13 cellular contexts compared by ENCODE assay signal in the genomic region with DNA sequence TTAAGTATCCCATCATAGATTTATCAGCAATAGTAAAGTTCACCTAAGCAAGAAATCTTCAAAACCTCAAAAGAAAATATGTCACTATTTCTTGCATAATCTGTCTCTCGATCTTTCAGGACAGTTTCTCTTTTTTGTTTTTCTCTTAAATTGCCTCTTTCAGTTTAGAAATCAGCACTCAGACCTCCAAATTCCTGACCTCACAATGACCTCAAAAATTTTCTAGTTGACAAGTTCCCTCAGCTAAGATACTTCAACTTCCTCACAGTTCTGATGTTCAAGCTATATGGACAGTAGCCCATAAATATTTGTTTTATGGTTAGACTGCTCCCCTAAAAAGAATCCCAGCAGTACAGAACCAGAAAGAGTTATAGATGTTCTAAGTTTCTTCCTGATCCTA. TPM values are rescaled to one million over a fixed set of nuclear protein-coding genes. Genes with fewer than 3 reads are reported as not detected.
DNase-seq lines count a peak whose midpoint lies in the region; ATAC-seq and TF ChIP-seq lines count a peak whose summit lies in the region.
"Had no signal": no experiment of that assay in that cellular context is flagged by ENCODE, and none has a peak within 500 bp of the region (broad histone marks: within the 10 kb centered on the region; RNA-seq: fewer than 3 reads in every experiment).

No MANE protein-coding gene starts in this region.

- peaks cover 0 to 2% of the 10 kb centered on the region in 2 donors for H3K36me3 Mint-ChIP-seq in activated T-cell treated with anti-CD3 and anti-CD28 coated beads, Interleukin-2, amount 50 U/mL, for 72 hours (ENCODE audit: insufficient read depth in 2 of 2)

- WGBS in mammary epithelial cell (ENCODE audit: low coverage, missing lambda C conversion rate), result 42% methylated on average over 1 of the region's 1 CpG
- 40 to 53% (median 51%) methylated on average over 1 of the region's 1 CpG for WGBS in ovary, 3 donors

- H2AFZ ChIP-seq in mammary epithelial cell (ENCODE audit: low read depth, low read length), result peak overlapping the region; percentile 42

- H3K27me3 ChIP-seq in mammary epithelial cell (ENCODE audit: insufficient read depth, low read length) (no peaks in the 10 kb centered on the region), ovary (no peaks in the 10 kb centered on the region)

- H3K36me3 ChIP-seq in mammary epithelial cell (ENCODE audit: insufficient read depth, low read length) (no peaks in the 10 kb centered on the region), ovary (no peaks in the 10 kb centered on the region)

- CTCF ChIA-PET in mammary epithelial cell (lab: Charles Lee; ENCODE audit: low non-redundant PET), result no interaction called here

- no peaks in the 10 kb centered on the region for H4K20me1 ChIP-seq in mammary epithelial cell (ENCODE audit: insufficient read depth, low read length)

- peak overlapping the region; percentile 26 for H3K4me2 ChIP-seq in mammary epithelial cell (ENCODE audit: insufficient read depth, low read depth, low read length)

- TF ChIP-seq POLR2A in ovary (IDR thresholded peaks at IDR 0.05), result no peak

- no peaks in the 10 kb centered on the region for H3K79me2 ChIP-seq in mammary epithelial cell (ENCODE audit: insufficient read depth, low read length)

- no TSS peak for BruUV-seq in mammary epithelial cell (replicated peaks; lab: Mats Ljungman, UMichigan)

- H3K4me1 Mint-ChIP-seq in activated T-cell treated with anti-CD3 and anti-CD28 coated beads, Interleukin-2, amount 50 U/mL, for 72 hours (ENCODE audit: low read depth), result no peaks in the 10 kb centered on the region

- no peak overlapping the region for H3K27ac Mint-ChIP-seq in activated T-cell treated with anti-CD3 and anti-CD28 coated beads, Interleukin-2, amount 50 U/mL, for 72 hours
- H3K27ac Mint-ChIP-seq: activated naive CD4-positive, alpha-beta T cell treated with anti-CD3 and anti-CD28 coated beads for 36 hours; naive thymus-derived CD4-positive, alpha-beta T cell had no signal

- no peak overlapping the region for H3K4me3 ChIP-seq in mammary epithelial cell (replicated peaks in 1 of 3; ENCODE audit: insufficient read depth in 1 of 3, low read depth in 2 of 3, low read length in 3 of 3)
- no peak overlapping the region for H3K4me3 ChIP-seq in ovary

- H3K4me3 Mint-ChIP-seq in activated T-cell treated with anti-CD3 and anti-CD28 coated beads, Interleukin-2, amount 50 U/mL, for 72 hours, result no peak overlapping the region
- H3K4me3 Mint-ChIP-seq: activated naive CD4-positive, alpha-beta T cell treated with anti-CD3 and anti-CD28 coated beads for 36 hours; naive thymus-derived CD4-positive, alpha-beta T cell had no signal

- H3K4me1 ChIP-seq in mammary epithelial cell (ENCODE audit: insufficient read depth, low read length), result peaks cover 3% of the 10 kb centered on the region
- H3K4me1 ChIP-seq in ovary (ENCODE audit: insufficient read depth), result no peaks in the 10 kb centered on the region

- H3K27ac ChIP-seq in mammary epithelial cell (ENCODE audit: insufficient read depth, low read depth, low read length), result no peak overlapping the region
- no peak overlapping the region for H3K27ac ChIP-seq in ovary

- dilution Hi-C loops in mammary epithelial cell (cut with HindIII; ENCODE audit: low sequenced_read_pairs), result no loop called here

- H3K9me3 ChIP-seq in mammary epithelial cell (replicated peaks; ENCODE audit: insufficient read depth, low read length), result no peaks in the 10 kb centered on the region
- H3K9me3 ChIP-seq in ovary, result no peaks in the 10 kb centered on the region

- no peaks in the 10 kb centered on the region for H3K27me3 Mint-ChIP-seq in activated T-cell treated with anti-CD3 and anti-CD28 coated beads, Interleukin-2, amount 50 U/mL, for 72 hours (ENCODE audit: low read depth)
- H3K27me3 Mint-ChIP-seq: naive thymus-derived CD4-positive, alpha-beta T cell had no signal

- TF ChIP-seq EP300 in ovary (IDR thresholded peaks at IDR 0.05), result no peak

- in situ Hi-C loops in KBM-7 (cut with MboI; ENCODE audit: low pct_unique_long_range_greater_than_20kb, low sequenced_read_pairs), result no loop called here
- in situ Hi-C loops in mammary epithelial cell (cut with MboI; ENCODE audit: low sequenced_read_pairs in 2 of 2), result no loop called here

- DNase-seq in EL (peak; percentile 37), KBM-7 (peak; percentile 42), mammary epithelial cell (no peak), ovary (no peak)
- DNase-seq in activated T-cell treated with anti-CD3 and anti-CD28 coated beads, Interleukin-2, amount 50 U/mL, for 72 hours, result no peak
- DNase-seq: activated CD4-positive, alpha-beta T cell treated with anti-CD3 and anti-CD28 coated beads for 4 hours; activated naive CD4-positive, alpha-beta T cell treated with anti-CD3 and anti-CD28 coated beads for 36 hours; naive thymus-derived CD4-positive, alpha-beta T cell; NCI-H2171 had no signal

- intact Hi-C loops in mammary epithelial cell (cut with micrococcal nuclease), result no loop called here
- intact Hi-C loops in ovary (cut with DNase I), result no loop called here

- no peaks in the 10 kb centered on the region for H3K9me3 Mint-ChIP-seq in activated T-cell treated with anti-CD3 and anti-CD28 coated beads, Interleukin-2, amount 50 U/mL, for 72 hours
- H3K9me3 Mint-ChIP-seq: activated naive CD4-positive, alpha-beta T cell treated with anti-CD3 and anti-CD28 coated beads for 36 hours had no signal

- ATAC-seq in GM19463 (IDR thresholded peaks at IDR 0.05; ENCODE audit: unreplicated experiment), result peak; percentile 73
- no peak for ATAC-seq in GM18873 (IDR thresholded peaks at IDR 0.05; ENCODE audit: low FRiP score, unreplicated experiment)
- no peak for ATAC-seq in HG03280 (IDR thresholded peaks at IDR 0.05; ENCODE audit: unreplicated experiment)
- no peak for ATAC-seq in activated T-cell treated with anti-CD3 and anti-CD28 coated beads, Interleukin-2, amount 50 U/mL, for 72 hours (replicated peaks in 1 of 2)
- ATAC-seq: naive thymus-derived CD4-positive, alpha-beta T cell had no signal

- H3K9ac ChIP-seq in mammary epithelial cell (ENCODE audit: insufficient read depth, low read length), result no peak overlapping the region

- TF ChIP-seq CTCF in mammary epithelial cell (conservative IDR thresholded peaks at IDR 0.05 in 1 of 2, IDR thresholded peaks at IDR 0.05 in 1 of 2; ENCODE audit: extremely low read depth in 1 of 2, insufficient read depth in 1 of 2, low read depth in 1 of 2, low read length in 2 of 2), result no peak
- no peak for TF ChIP-seq CTCF in ovary (IDR thresholded peaks at IDR 0.05)

RNA-seq across cellular contexts. Expression of gene SLC24A5, which starts 24.1 kb away (rescaled TPM):
- total RNA-seq in mammary epithelial cell, result not detected
- polyA plus RNA-seq in mammary epithelial cell, result not detected
- polyA minus RNA-seq in mammary epithelial cell, result not detected
- total RNA-seq in ovary, result not detected
- polyA plus RNA-seq in ovary, result not detected
- not detected for total RNA-seq in activated T-cell treated with anti-CD3 and anti-CD28 coated beads, Interleukin-2, amount 50 U/mL, for 72 hours
- total RNA-seq: activated naive CD4-positive, alpha-beta T cell treated with anti-CD3 and anti-CD28 coated beads for 36 hours; naive thymus-derived CD4-positive, alpha-beta T cell had no signal
- polyA plus RNA-seq: naive thymus-derived CD4-positive, alpha-beta T cell had no signal

RNA-seq across cellular contexts. Expression of gene MYEF2, which starts 33.2 kb away (rescaled TPM):
- total RNA-seq in mammary epithelial cell, result 1 to 10 TPM; 2.3 to 5.0 TPM
- 0.74 TPM for polyA plus RNA-seq in mammary epithelial cell
- 0.31 TPM for polyA minus RNA-seq in mammary epithelial cell
- 10 to 100 TPM in 2 of 7 donors, 1 to 10 TPM in 5; 3.8 to 38.9 (median 5.3) TPM for total RNA-seq in ovary
- 10 to 100 TPM in 1 of 2 donors, 1 to 10 TPM in 1; 1.4 to 11.5 TPM for polyA plus RNA-seq in ovary
- total RNA-seq in activated T-cell treated with anti-CD3 and anti-CD28 coated beads, Interleukin-2, amount 50 U/mL, for 72 hours, result 10 to 100 TPM; 44.2 to 47.6 TPM

RNA-seq across cellular contexts. Expression of gene CTXN2, which starts 46.6 kb away (rescaled TPM):
- not detected for total RNA-seq in mammary epithelial cell
- not detected for polyA plus RNA-seq in mammary epithelial cell
- not detected for polyA minus RNA-seq in mammary epithelial cell
- not detected for total RNA-seq in ovary
- not detected for polyA plus RNA-seq in ovary
- total RNA-seq in activated T-cell treated with anti-CD3 and anti-CD28 coated beads, Interleukin-2, amount 50 U/mL, for 72 hours, result not detected
- total RNA-seq: activated naive CD4-positive, alpha-beta T cell treated with anti-CD3 and anti-CD28 coated beads for 36 hours; naive thymus-derived CD4-positive, alpha-beta T cell had no signal
- polyA plus RNA-seq: AG04450; naive thymus-derived CD4-positive, alpha-beta T cell had no signal

Comparison
In these comparisons a context has a peak if more than half of its experiments do, and no peak if none do; other contexts are left out.
1. DNase-seq: peak in EL (single experiment) and KBM-7 (single experiment); none in mammary epithelial cell (single experiment), ovary (0 of 5) and activated T-cell treated with anti-CD3 and anti-CD28 coated beads, Interleukin-2, amount 50 U/mL, for 72 hours (0 of 2).